Comparison of ENCODE assay signal across 26 cellular contexts in genomic region chr21:14989359-14989758, GRCh38.
DNase-seq lines count a peak whose midpoint lies in the region; ATAC-seq and TF ChIP-seq lines count a peak whose summit lies in the region.
"Had no signal": no experiment of that assay in that cellular context is flagged by ENCODE, and none has a peak within 500 bp of the region (broad histone marks: within the 10 kb centered on the region; RNA-seq: fewer than 3 reads in every experiment).

No MANE protein-coding gene starts in this region.

- H3K79me2 ChIP-seq in PC-9 (ENCODE audit: low read depth), result peaks cover 97% of the 10 kb centered on the region

- H3F3A ChIP-seq in PC-9 (ENCODE audit: insufficient read depth, low read depth), result peaks cover 10% of the 10 kb centered on the region; the same call in 1 of the 2 replicates

- BruUV-seq in PC-9 (replicated peaks; lab: Mats Ljungman, UMichigan), result no TSS peak

- H3K4me3 ChIP-seq in skeletal muscle cell (ENCODE audit: low read depth, low read length) (no peak overlapping the region), PC-9 (no peak overlapping the region)
- H3K4me3 ChIP-seq: BLaER1, skin epidermis had no signal

- no peaks in the 10 kb centered on the region for H3K27me3 ChIP-seq in PC-9 (ENCODE audit: insufficient read depth, low read depth)
- H3K27me3 ChIP-seq: BLaER1, foreskin keratinocyte had no signal

- no peaks in the 10 kb centered on the region for H3K9me3 ChIP-seq in PC-9 (ENCODE audit: insufficient read depth, low read depth)
- H3K9me3 ChIP-seq: BLaER1 had no signal

- H3K9me2 ChIP-seq in PC-9 (ENCODE audit: insufficient read depth), result no peaks in the 10 kb centered on the region

- TF ChIP-seq CTCF in PC-9 (conservative IDR thresholded peaks at IDR 0.05), result no peak

- no peak overlapping the region for H2AFZ ChIP-seq in PC-9

- CTCF ChIA-PET in PC-9 (lab: Charles Lee), result no interaction called here

- POLR2A ChIA-PET in PC-9 (lab: Charles Lee; ENCODE audit: unreplicated experiment), result no interaction called here

- H4K20me1 ChIP-seq in PC-9 (ENCODE audit: insufficient read depth), result peaks cover 9% of the 10 kb centered on the region; the same call in 1 of the 2 replicates

- ATAC-seq in HG03520 (IDR thresholded peaks at IDR 0.05; ENCODE audit: unreplicated experiment) (no peak), GM19023 (IDR thresholded peaks at IDR 0.05; ENCODE audit: unreplicated experiment) (no peak)
- ATAC-seq: effector memory CD8-positive, alpha-beta T cell; foreskin keratinocyte; natural killer cell treated with Interleukin-12 subunit alpha and Interleukin-12 subunit beta and Interleukin-15 and Interleukin-18, amount 100 ng/mL, for 72 hours; stimulated activated naive CD8-positive, alpha-beta T cell treated with anti-CD3 and anti-CD28 coated beads, Interleukin-15, amount 100 ng/mL, for 72 hours had no signal

- H3K27ac ChIP-seq in PC-9, result no peak overlapping the region
- H3K27ac ChIP-seq: 22Rv1, BLaER1, foreskin keratinocyte, skin epidermis had no signal

- DNase-seq in NCI-H524 (lab: John Stamatoyannopoulos, UW), result peak; percentile 46 to 58
- no peak for DNase-seq in NCI-H524 treated with DMSO at 0.1 percent for 48 hours (lab: John Stamatoyannopoulos, UW)
- DNase-seq in amniotic epithelial cell (ENCODE audit: low read depth), result peak; percentile 71
- peak; percentile 12 for DNase-seq in fibroblast of the conjunctiva (ENCODE audit: low read depth)
- DNase-seq in skeletal muscle cell (ENCODE audit: low read depth), result peak; percentile 31
- no peak for DNase-seq in PC-9
- DNase-seq: activated CD4-positive, alpha-beta T cell treated with anti-CD3 and anti-CD28 coated beads, Interleukin-2, amount 50 U/mL, for 1 hour; activated CD8-positive, alpha-beta memory T cell treated with anti-CD3 and anti-CD28 coated beads, Interleukin-2, amount 50 U/mL, for 48 hours; activated gamma-delta T cell treated with Interleukin-2 at 50 U/mL for 16 hours; cerebellar nuclear complex; effector memory CD8-positive, alpha-beta T cell; foreskin keratinocyte; GF-D8; kidney; NCI-H187 treated with DMSO at 0.1 percent for 48 hours; NCI-H345; SHP77; stimulated activated naive CD8-positive, alpha-beta T cell treated with anti-CD3 and anti-CD28 coated beads, Interleukin-15, amount 100 ng/mL, for 72 hours; T-helper 1 cell; trophoblast cell had no signal

- H3K4me1 ChIP-seq in PC-9 (replicated peaks; ENCODE audit: insufficient read depth), result no peaks in the 10 kb centered on the region

- H3K36me3 ChIP-seq in PC-9 (ENCODE audit: low read depth), result peaks cover 22% of the 10 kb centered on the region

- H3K4me2 ChIP-seq in PC-9, result no peak overlapping the region
- H3K4me2 ChIP-seq: BLaER1 had no signal

- intact Hi-C loops in PC-9 (cut with micrococcal nuclease; ENCODE audit: unreplicated experiment), result no loop called here

Comparison
In these comparisons a context has a peak if more than half of its experiments do, and no peak if none do; other contexts are left out.
1. DNase-seq: peak in NCI-H524 (2 of 2), amniotic epithelial cell (single experiment), fibroblast of the conjunctiva (single experiment) and skeletal muscle cell (single experiment); none in NCI-H524 treated with DMSO at 0.1 percent for 48 hours (single experiment) and PC-9 (0 of 2).